In the genomic region with DNA sequence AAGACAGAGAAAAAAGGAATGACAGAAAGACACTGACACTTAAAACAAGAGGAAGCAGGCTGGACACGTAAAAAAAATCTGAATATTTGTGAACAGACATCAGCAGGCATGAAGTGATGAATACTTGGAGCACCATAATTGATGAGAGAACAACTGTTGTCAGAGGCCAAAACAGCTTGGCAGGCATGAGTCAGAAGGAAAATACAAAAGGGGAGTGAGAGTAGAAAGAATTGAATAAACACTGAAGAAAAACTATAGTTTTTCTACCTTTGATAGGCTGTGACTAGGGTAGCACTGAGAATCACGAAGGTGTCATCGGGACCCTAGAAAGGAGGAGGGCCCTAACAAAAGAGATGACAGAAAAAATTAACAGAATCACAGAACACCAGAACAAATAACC, we compare ENCODE assay signal across 17 cellular contexts. TPM values are rescaled to one million over a fixed set of nuclear protein-coding genes. Genes with fewer than 3 reads are reported as not detected.
A peak's percentile ranks its signal among the peaks of the same experiment; 100 is the strongest.
DNase-seq lines count a peak whose midpoint lies in the region; ATAC-seq and TF ChIP-seq lines count a peak whose summit lies in the region.
"Had no signal": no experiment of that assay in that cellular context is flagged by ENCODE, and none has a peak within 500 bp of the region (broad histone marks: within the 10 kb centered on the region; RNA-seq: fewer than 3 reads in every experiment).

No MANE protein-coding gene starts in this region.

- ATAC-seq in CD4-positive, CD25-positive, alpha-beta regulatory T cell (ENCODE audit: low read depth in 2 of 2), result no peak
- ATAC-seq: heart right ventricle, lower lobe of right lung had no signal

- POLR2A ChIA-PET in GM10248 (lab: Yijun Ruan, JAX), result no interaction called here

- H3K36me3 Mint-ChIP-seq in CD4-positive, CD25-positive, alpha-beta regulatory T cell, result peaks cover 44% of the 10 kb centered on the region
- peaks cover 47% of the 10 kb centered on the region for H3K36me3 Mint-ChIP-seq in mesothelial cell of epicardium

- H3K4me1 Mint-ChIP-seq in CD4-positive, CD25-positive, alpha-beta regulatory T cell, result peaks cover 4 to 10% (median 5%) of the 10 kb centered on the region in 4 donors
- peaks cover 9% of the 10 kb centered on the region for H3K4me1 Mint-ChIP-seq in mesothelial cell of epicardium

- no peaks in the 10 kb centered on the region for H3K27me3 Mint-ChIP-seq in CD4-positive, CD25-positive, alpha-beta regulatory T cell
- no peaks in the 10 kb centered on the region for H3K27me3 Mint-ChIP-seq in mesothelial cell of epicardium (ENCODE audit: low read depth)
- H3K27me3 Mint-ChIP-seq: progenitor cell of endocrine pancreas had no signal

- no peak overlapping the region for H3K4me3 Mint-ChIP-seq in CD4-positive, CD25-positive, alpha-beta regulatory T cell
- no peak overlapping the region for H3K4me3 Mint-ChIP-seq in mesothelial cell of epicardium
- H3K4me3 Mint-ChIP-seq: H9 had no signal

- in situ Hi-C loops in brain microvascular endothelial cell (cut with HindIII; ENCODE audit: low pct_ligation_motif_present, low sequenced_read_pairs), result no loop called here

- TF ChIP-seq CTCF in brain microvascular endothelial cell (IDR thresholded peaks at IDR 0.05; ENCODE audit: low read depth, low read length, missing control alignments) (no peak), mesothelial cell of epicardium (IDR thresholded peaks at IDR 0.05; ENCODE audit: unreplicated experiment) (no peak), GM10248 (IDR thresholded peaks at IDR 0.05; ENCODE audit: control extremely low read depth, extremely low read depth, low read depth, missing control alignments) (no peak)

- H3K36me3 ChIP-seq in CD4-positive, CD25-positive, alpha-beta regulatory T cell (ENCODE audit: control insufficient read depth, insufficient read depth, low read length), result peaks cover 72% of the 10 kb centered on the region
- peaks cover 9% of the 10 kb centered on the region for H3K36me3 ChIP-seq in brain microvascular endothelial cell (replicated peaks)
- peaks cover 2% of the 10 kb centered on the region for H3K36me3 ChIP-seq in H7 (replicated peaks; ENCODE audit: control insufficient read depth, insufficient read depth, low read length)

- no peak overlapping the region for H3K27ac ChIP-seq in CD4-positive, CD25-positive, alpha-beta regulatory T cell (ENCODE audit: insufficient read depth, low read length, poor library complexity, severe bottlenecking)
- H3K27ac ChIP-seq in brain microvascular endothelial cell, result peak overlapping the region; percentile 25
- H3K27ac ChIP-seq: heart right ventricle, lower lobe of right lung, stomach had no signal

- H3K27me3 ChIP-seq in CD4-positive, CD25-positive, alpha-beta regulatory T cell (ENCODE audit: control insufficient read depth, insufficient read depth, low read length), result no peaks in the 10 kb centered on the region
- H3K27me3 ChIP-seq in brain microvascular endothelial cell (replicated peaks), result no peaks in the 10 kb centered on the region
- no peaks in the 10 kb centered on the region for H3K27me3 ChIP-seq in H7 (ENCODE audit: control insufficient read depth, insufficient read depth, low read length)
- H3K27me3 ChIP-seq: heart right ventricle, stomach had no signal

- peak overlapping the region in 2 of 3 donors; percentile 20 to 83 for H3K27ac Mint-ChIP-seq in CD4-positive, CD25-positive, alpha-beta regulatory T cell
- H3K27ac Mint-ChIP-seq in mesothelial cell of epicardium, result peak overlapping the region; percentile 11
- H3K27ac Mint-ChIP-seq: progenitor cell of endocrine pancreas had no signal

- H3K4me1 ChIP-seq in CD4-positive, CD25-positive, alpha-beta regulatory T cell (ENCODE audit: control insufficient read depth, insufficient read depth, low read length, poor library complexity, severe bottlenecking), result no peaks in the 10 kb centered on the region
- H3K4me1 ChIP-seq: lower lobe of right lung, stomach had no signal

- CTCF ChIA-PET in GM10248 (lab: Yijun Ruan, JAX), result interaction anchor here (0.9 to 3.5 kb wide), 2 partner anchors 9 to 13 kb away, joined by 4 to 33 read pairs; no protein-coding TSS in a partner anchor

- H3K4me3 ChIP-seq in CD4-positive, CD25-positive, alpha-beta regulatory T cell (ENCODE audit: low read depth, low read length), result no peak overlapping the region
- H3K4me3 ChIP-seq in brain microvascular endothelial cell (ENCODE audit: low read depth, low read length) (no peak overlapping the region), H7 (ENCODE audit: insufficient read depth, low read depth, low read length) (no peak overlapping the region)
- H3K4me3 ChIP-seq: heart right ventricle, lower lobe of right lung, stomach had no signal

- H3K9me3 ChIP-seq in CD4-positive, CD25-positive, alpha-beta regulatory T cell (ENCODE audit: control insufficient read depth in 2 of 2, low read length in 2 of 2), result no peaks in the 10 kb centered on the region
- H3K9me3 ChIP-seq: heart right ventricle, lower lobe of right lung, stomach had no signal

- intact Hi-C loops in head of caudate nucleus (cut with DNase I), result no loop called here

- H3K9me3 Mint-ChIP-seq in CD4-positive, CD25-positive, alpha-beta regulatory T cell, result no peaks in the 10 kb centered on the region
- H3K9me3 Mint-ChIP-seq in mesothelial cell of epicardium, result no peaks in the 10 kb centered on the region
- H3K9me3 Mint-ChIP-seq: H9 had no signal

- no peak for DNase-seq in CD4-positive, CD25-positive, alpha-beta regulatory T cell
- peak; percentile 69 for DNase-seq in HCEC 1CT
- DNase-seq in brain microvascular endothelial cell, result peak; percentile 66
- DNase-seq in mesothelial cell of epicardium (ENCODE audit: low spot score in 2 of 2, unreplicated experiment in 2 of 2), result no peak
- no peak for DNase-seq in head of caudate nucleus
- DNase-seq in GM10248 (ENCODE audit: extremely low spot score), result no peak
- no peak for DNase-seq in H7
- DNase-seq in stimulated activated CD4-positive, alpha-beta T cell treated with anti-CD3 and anti-CD28 coated beads, Interleukin-15, amount 100 ng/mL, for 24 hours, result no peak
- DNase-seq: activated effector memory CD4-positive, alpha-beta T cell treated with anti-CD3 and anti-CD28 coated beads, Interleukin-2, amount 50 U/mL, for 16 hours; H9; heart right ventricle; lower lobe of right lung; NCI-H1417 treated with DMSO at 0.1 percent for 48 hours; NCI-H748 treated with DMSO at 0.1 percent for 48 hours; stimulated activated CD4-positive, alpha-beta T cell treated with anti-CD3 and anti-CD28 coated beads, Interleukin-4, amount 100 ng/mL, for 4 hours; stomach had no signal

RNA-seq across cellular contexts. Expression of gene GUCA2A, which starts 21.6 kb away (rescaled TPM):
- not detected for total RNA-seq in CD4-positive, CD25-positive, alpha-beta regulatory T cell
- polyA plus RNA-seq in CD4-positive, CD25-positive, alpha-beta regulatory T cell, result not detected
- total RNA-seq in mesothelial cell of epicardium, result not detected in 3 replicates
- not detected in 2 replicates for total RNA-seq in H7 (2014; rRNA removed; shearing (Covaris generic))
- total RNA-seq: H9, heart right ventricle, lower lobe of right lung, progenitor cell of endocrine pancreas had no signal
- polyA plus RNA-seq: heart right ventricle, stomach had no signal

RNA-seq across cellular contexts. Expression of gene GUCA2B, which starts 33.0 kb away (rescaled TPM):
- total RNA-seq in CD4-positive, CD25-positive, alpha-beta regulatory T cell, result not detected
- not detected for polyA plus RNA-seq in CD4-positive, CD25-positive, alpha-beta regulatory T cell
- not detected in 3 replicates for total RNA-seq in mesothelial cell of epicardium
- total RNA-seq in H7 (2014; rRNA removed; shearing (Covaris generic)), result not detected in 2 replicates
- total RNA-seq: H9, lower lobe of right lung had no signal
- polyA plus RNA-seq: heart right ventricle had no signal

Comparison
In these comparisons a context has a peak if more than half of its experiments do, and no peak if none do; other contexts are left out.
1. DNase-seq: peak in HCEC 1CT (single experiment) and brain microvascular endothelial cell (single experiment); none in CD4-positive, CD25-positive, alpha-beta regulatory T cell (0 of 3), mesothelial cell of epicardium (0 of 2), head of caudate nucleus (0 of 42), GM10248 (single experiment), H7 (single experiment) and stimulated activated CD4-positive, alpha-beta T cell treated with anti-CD3 and anti-CD28 coated beads, Interleukin-15, amount 100 ng/mL, for 24 hours (single experiment).